35 cellular contexts compared by ENCODE assay signal in the genomic region with DNA sequence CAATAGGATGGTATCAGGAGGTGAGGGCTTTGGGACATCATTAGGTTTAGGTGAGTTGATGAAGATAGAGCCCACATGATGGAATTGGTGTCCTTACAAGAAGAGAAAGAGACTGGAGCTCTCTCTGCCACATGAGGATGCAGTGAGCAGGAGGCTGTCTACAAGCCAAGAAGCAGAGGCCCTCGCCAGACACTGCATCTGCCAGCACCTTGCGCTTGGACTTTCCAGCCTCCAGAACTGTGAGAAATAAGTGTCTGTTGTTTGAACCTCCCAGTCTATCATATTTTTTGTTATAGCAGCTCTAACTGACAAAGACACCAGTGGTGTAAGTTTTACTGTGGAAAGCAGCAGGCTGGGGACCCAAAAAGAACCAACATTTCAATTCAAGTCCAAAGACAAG.
"Had no signal": no experiment of that assay in that cellular context is flagged by ENCODE, and none has a peak within 500 bp of the region (broad histone marks: within the 10 kb centered on the region; RNA-seq: fewer than 3 reads in every experiment).

No MANE protein-coding gene starts in this region.

- H3K36me3 ChIP-seq: MG63 had no signal

- H3K9me3 ChIP-seq: MG63 had no signal

- H3K4me3 ChIP-seq: MG63 had no signal

- DNase-seq: Karpas-422, Kasumi-1, MG63, MM.1S, MV-4-11, NCI-H1048, NCI-H1092, NCI-H1092 treated with DMSO at 0.1 percent for 48 hours, NCI-H1105, NCI-H1105 treated with DMSO at 0.1 percent for 48 hours, NCI-H1417, NCI-H1417 treated with DMSO at 0.1 percent for 48 hours, NCI-H1436, NCI-H1436 treated with DMSO at 0.1 percent for 48 hours, NCI-H146, NCI-H1694, NCI-H1694 treated with DMSO at 0.1 percent for 48 hours, NCI-H187, NCI-H187 treated with DMSO at 0.1 percent for 48 hours, NCI-H1930, NCI-H2029, NCI-H2029 treated with DMSO at 0.1 percent for 48 hours, NCI-H2081, NCI-H2081 treated with DMSO at 0.1 percent for 48 hours, NCI-H2107, NCI-H2171, NCI-H2171 treated with DMSO at 0.1 percent for 48 hours, NCI-H2227 treated with DMSO at 0.1 percent for 48 hours, NCI-H226, NCI-H345, NCI-H446, NCI-H446 treated with DMSO at 0.1 percent for 48 hours, NCI-H510A, NCI-H510A treated with DMSO at 0.1 percent for 48 hours, NCI-H524 had no signal

- H3K27me3 ChIP-seq: MG63 had no signal
